Comparison of ENCODE assay signal across 17 cellular contexts in the genomic region with DNA sequence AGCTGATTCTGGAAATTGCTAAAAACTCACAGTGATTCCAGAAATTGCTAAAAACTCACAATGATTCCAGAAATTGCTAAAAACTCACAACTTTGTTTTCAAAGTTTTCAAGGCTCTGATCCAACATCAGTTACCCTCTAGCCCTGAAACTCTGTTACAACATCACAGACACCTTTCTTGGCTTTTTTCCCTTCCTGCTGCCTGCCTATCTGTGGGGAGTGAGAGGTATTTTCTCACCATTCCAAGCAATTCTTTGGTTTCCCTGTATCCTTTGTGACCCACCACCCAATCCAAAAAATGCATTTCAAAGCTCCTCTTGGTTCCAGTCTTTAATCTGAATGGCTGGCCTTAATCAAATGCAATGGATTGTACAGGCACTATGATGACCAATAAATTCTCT.
DNase-seq lines count a peak whose midpoint lies in the region; ATAC-seq lines count a peak whose summit lies in the region.
"Had no signal": no experiment of that assay in that cellular context is flagged by ENCODE, and none has a peak within 500 bp of the region (broad histone marks: within the 10 kb centered on the region; RNA-seq: fewer than 3 reads in every experiment).

No MANE protein-coding gene starts in this region.

- H3K36me3 Mint-ChIP-seq in activated T-cell treated with anti-CD3 and anti-CD28 coated beads, Interleukin-2, amount 50 U/mL, for 24 hours (ENCODE audit: low read depth) = no peaks in the 10 kb centered on the region
- H3K36me3 Mint-ChIP-seq: CD4-positive, CD25-positive, alpha-beta regulatory T cell; CD8-positive, alpha-beta T cell had no signal

- no peaks in the 10 kb centered on the region for H3K27me3 Mint-ChIP-seq in activated T-cell treated with anti-CD3 and anti-CD28 coated beads, Interleukin-2, amount 50 U/mL, for 24 hours
- H3K27me3 Mint-ChIP-seq: CD4-positive, CD25-positive, alpha-beta regulatory T cell had no signal

- H3K9me3 ChIP-seq in HUES48 (ENCODE audit: control insufficient read depth, insufficient read depth, low read length) (no peaks in the 10 kb centered on the region), HAP-1 (no peaks in the 10 kb centered on the region)
- H3K9me3 ChIP-seq: BLaER1, Caco-2 had no signal

- peak; percentile 33 for ATAC-seq in left lobe of liver
- ATAC-seq: CD8-positive, alpha-beta T cell; GM23338 had no signal

- no peaks in the 10 kb centered on the region for H3K27me3 ChIP-seq in HUES48 (ENCODE audit: control insufficient read depth, insufficient read depth, low read length)
- H3K27me3 ChIP-seq in HAP-1 (ENCODE audit: low read depth) = no peaks in the 10 kb centered on the region
- H3K27me3 ChIP-seq: BLaER1 had no signal

- in situ Hi-C loops in HAP-1 (cut with MboI; ENCODE audit: low sequenced_read_pairs) = no loop called here

- no peaks in the 10 kb centered on the region for H3K4me1 Mint-ChIP-seq in activated T-cell treated with anti-CD3 and anti-CD28 coated beads, Interleukin-2, amount 50 U/mL, for 24 hours (ENCODE audit: low read depth)
- H3K4me1 Mint-ChIP-seq: CD4-positive, CD25-positive, alpha-beta regulatory T cell had no signal

- H3K9me3 Mint-ChIP-seq in activated T-cell treated with anti-CD3 and anti-CD28 coated beads, Interleukin-2, amount 50 U/mL, for 24 hours = peaks cover 23% of the 10 kb centered on the region
- H3K9me3 Mint-ChIP-seq: GM23338 had no signal

- H3K4me3 ChIP-seq in HUES48 (ENCODE audit: low read depth, low read length) = no peak overlapping the region
- H3K4me3 ChIP-seq in HAP-1 = no peak overlapping the region
- H3K4me3 ChIP-seq: BLaER1, GM23338 had no signal

- no peak overlapping the region for H3K4me3 Mint-ChIP-seq in activated T-cell treated with anti-CD3 and anti-CD28 coated beads, Interleukin-2, amount 50 U/mL, for 24 hours
- H3K4me3 Mint-ChIP-seq: CD4-positive, CD25-positive, alpha-beta regulatory T cell; CD8-positive, alpha-beta T cell; GM23338 had no signal

- 0 out of 2 replicates have a peak overlapping the region, but pooled peaks have one; percentile 9 for H3K9ac ChIP-seq in HUES48 (ENCODE audit: low read depth, low read length)
- H3K9ac ChIP-seq: BLaER1 had no signal

- no peak overlapping the region for H3K27ac ChIP-seq in HUES48 (ENCODE audit: low read depth, low read length)
- H3K27ac ChIP-seq: BLaER1, C4-2B had no signal

- H3K4me1 ChIP-seq in HUES48 (ENCODE audit: control insufficient read depth, insufficient read depth, low read length) = peaks cover 8% of the 10 kb centered on the region; the same call in 1 of the 2 replicates
- H3K4me1 ChIP-seq in HAP-1 = no peaks in the 10 kb centered on the region
- H3K4me1 ChIP-seq: BLaER1, Caco-2 had no signal

- no peak overlapping the region for H3K27ac Mint-ChIP-seq in activated T-cell treated with anti-CD3 and anti-CD28 coated beads, Interleukin-2, amount 50 U/mL, for 24 hours
- H3K27ac Mint-ChIP-seq: CD4-positive, CD25-positive, alpha-beta regulatory T cell; CD8-positive, alpha-beta T cell; GM23338 had no signal

- H3K36me3 ChIP-seq in HUES48 (ENCODE audit: control insufficient read depth, insufficient read depth, low read length) = no peaks in the 10 kb centered on the region
- no peaks in the 10 kb centered on the region for H3K36me3 ChIP-seq in HAP-1 (replicated peaks)
- H3K36me3 ChIP-seq: BLaER1 had no signal

- DNase-seq in left lobe of liver (ENCODE audit: low spot score) (no peak), renal cortical epithelial cell (ENCODE audit: low read depth) (peak; percentile 8), HAP-1 (ENCODE audit: low spot score in 2 of 2) (no peak), SIG-M5 (lab: John Stamatoyannopoulos, UW) (no peak)
- DNase-seq in activated T-cell treated with anti-CD3 and anti-CD28 coated beads, Interleukin-2, amount 50 U/mL, for 24 hours = no peak
- DNase-seq: Caco-2; CD4-positive, CD25-positive, alpha-beta regulatory T cell; CD8-positive, alpha-beta T cell; DMS 273 treated with DMSO at 0.1 percent for 48 hours; DMS53; DMS79 treated with DMSO at 0.1 percent for 48 hours; GF-D8; HCEC 1CT had no signal
